Comparison of ENCODE assay signal across 8 cellular contexts in genomic region chr16:87317766-87318121, GRCh38. TPM values are rescaled to one million over a fixed set of nuclear protein-coding genes. Genes with fewer than 3 reads are reported as not detected.
A peak's percentile ranks its signal among the peaks of the same experiment; 100 is the strongest.
DNase-seq lines count a peak whose midpoint lies in the region; ATAC-seq lines count a peak whose summit lies in the region.

No MANE protein-coding gene starts in this region.

- no peaks in the 10 kb centered on the region for H3K9me3 Mint-ChIP-seq in activated naive CD4-positive, alpha-beta T cell treated with anti-CD3 and anti-CD28 coated beads for 36 hours

- ATAC-seq in GM21528 (IDR thresholded peaks at IDR 0.05; ENCODE audit: low FRiP score, unreplicated experiment) (peak; percentile 25), Right ventricle myocardium superior (ENCODE audit: poor library complexity) (peak; percentile 42)

- no peaks in the 10 kb centered on the region for H3K27me3 ChIP-seq in MG63

- CTCF ChIA-PET in activated naive CD4-positive, alpha-beta T cell treated with anti-CD3 and anti-CD28 coated beads for 36 hours (lab: Charles Lee) = interaction anchor here (1.1 to 3.3 kb wide), 5 partner anchors 10 to 318 kb away, joined by 3 to 16 read pairs (median 6); no protein-coding TSS in a partner anchor

- H3K36me3 Mint-ChIP-seq in activated naive CD4-positive, alpha-beta T cell treated with anti-CD3 and anti-CD28 coated beads for 36 hours (ENCODE audit: low read depth) = peaks cover 13% of the 10 kb centered on the region

- DNase-seq in D341Med (ENCODE audit: low spot score) (peak; percentile 58), MG63 (peak; percentile 49), Right ventricle myocardium superior (peak; percentile 69), posterior vena cava (ENCODE audit: low spot score) (peak; percentile 87), NCI-H510A (lab: John Stamatoyannopoulos, UW) (no peak), HK-2 (ENCODE audit: unreplicated experiment) (no peak)
- DNase-seq in activated naive CD4-positive, alpha-beta T cell treated with anti-CD3 and anti-CD28 coated beads for 36 hours = peak; percentile 60

- H3K36me3 ChIP-seq in MG63 = no peaks in the 10 kb centered on the region

- peak overlapping the region; percentile 96 for H3K4me3 ChIP-seq in MG63

- no peaks in the 10 kb centered on the region for H3K9me3 ChIP-seq in MG63

- H3K27ac Mint-ChIP-seq in activated naive CD4-positive, alpha-beta T cell treated with anti-CD3 and anti-CD28 coated beads for 36 hours = peak overlapping the region; percentile 91

- no peaks in the 10 kb centered on the region for H3K27me3 Mint-ChIP-seq in activated naive CD4-positive, alpha-beta T cell treated with anti-CD3 and anti-CD28 coated beads for 36 hours (ENCODE audit: low read depth)

- H3K4me1 Mint-ChIP-seq in activated naive CD4-positive, alpha-beta T cell treated with anti-CD3 and anti-CD28 coated beads for 36 hours (ENCODE audit: low read depth) = peaks cover 17% of the 10 kb centered on the region

- peak overlapping the region; percentile 88 for H3K4me3 Mint-ChIP-seq in activated naive CD4-positive, alpha-beta T cell treated with anti-CD3 and anti-CD28 coated beads for 36 hours

- intact Hi-C loops in activated naive CD4-positive, alpha-beta T cell treated with anti-CD3 and anti-CD28 coated beads for 36 hours (cut with micrococcal nuclease) = loop anchor here (1.0 to 5.0 kb wide), 6 partner anchors 66 to 555 kb away; partner anchors contain the start of genes FBXO31 and ZCCHC14
- intact Hi-C loops in Right ventricle myocardium superior (cut with DNase I) = loop anchor here (5.0 kb wide), 1 partner anchor 75 kb away; the partner anchor contains the start of gene MAP1LC3B
- intact Hi-C loops in posterior vena cava (cut with DNase I) = loop anchor here in 1 of 2 donors (10.0 kb wide), 1 partner anchor 227 kb away; no protein-coding TSS in a partner anchor

RNA-seq across cellular contexts. Expression of gene C16orf95, which starts 0.6 kb away (rescaled TPM):
- 6.6 TPM in 1 of 2 replicates, not detected in the other for total RNA-seq in MG63 (2014; rRNA removed; shearing (Covaris generic); ENCODE audit: low replicate concordance)
- total RNA-seq in activated naive CD4-positive, alpha-beta T cell treated with anti-CD3 and anti-CD28 coated beads for 36 hours = 10 to 100 TPM; 17.2 to 23.4 TPM
- total RNA-seq in Right ventricle myocardium superior (2.1 TPM), posterior vena cava (1 to 10 TPM; 1.1 to 3.1 TPM)

Comparison
In these comparisons a context has a peak if more than half of its experiments do, and no peak if none do; other contexts are left out.
1. DNase-seq: peak in D341Med (single experiment), MG63 (single experiment), activated naive CD4-positive, alpha-beta T cell treated with anti-CD3 and anti-CD28 coated beads for 36 hours (single experiment), Right ventricle myocardium superior (single experiment) and posterior vena cava (single experiment); none in NCI-H510A (single experiment) and HK-2 (single experiment).